Comparison of ENCODE assay signal across 14 cellular contexts in the genomic region with DNA sequence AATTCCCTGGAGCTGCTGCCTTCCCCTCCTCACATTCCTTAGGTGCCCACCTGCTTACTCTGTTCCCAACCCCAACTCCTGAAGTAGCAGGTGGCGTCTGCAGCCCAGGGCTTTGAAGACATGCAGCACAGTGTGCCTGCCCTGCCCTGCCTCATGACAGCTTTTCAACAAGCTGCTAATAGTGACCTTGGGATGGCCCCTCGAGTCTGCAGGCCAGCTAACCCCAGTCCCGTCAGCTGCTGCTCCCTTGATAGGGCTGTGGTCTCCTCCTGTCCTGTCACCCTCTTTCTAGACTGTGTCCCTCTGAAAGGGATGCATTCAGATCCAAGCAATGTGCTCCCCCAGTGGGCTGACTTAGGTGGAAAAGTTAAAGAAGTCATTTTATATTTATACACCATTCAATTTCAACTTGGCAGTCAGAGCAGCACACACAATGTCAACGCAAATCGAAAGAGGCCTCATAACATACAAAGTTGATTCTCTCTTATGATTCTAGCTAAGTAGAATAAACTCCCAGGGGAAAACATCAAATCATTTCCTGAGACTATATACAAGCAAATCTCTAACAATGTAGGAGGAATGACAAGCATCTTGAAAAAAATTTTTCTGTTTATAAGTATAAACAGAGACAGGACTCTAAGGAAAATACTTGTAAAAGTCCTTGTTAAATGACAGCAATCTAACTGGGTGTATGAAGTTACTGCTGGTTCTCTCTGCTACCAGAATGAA. TPM values are rescaled to one million over a fixed set of nuclear protein-coding genes. Genes with fewer than 3 reads are reported as not detected.
DNase-seq lines count a peak whose midpoint lies in the region; ATAC-seq and TF ChIP-seq lines count a peak whose summit lies in the region.
"Had no signal": no experiment of that assay in that cellular context is flagged by ENCODE, and none has a peak within 500 bp of the region (broad histone marks: within the 10 kb centered on the region; RNA-seq: fewer than 3 reads in every experiment).

No MANE protein-coding gene starts in this region.

- H3K4me1 ChIP-seq in lower lobe of right lung = peaks cover 32% of the 10 kb centered on the region
- H3K4me1 ChIP-seq in transverse colon = peaks cover 0 to 13% (median 3%) of the 10 kb centered on the region in 4 donors

- intact Hi-C loops in lower lobe of right lung (cut with DNase I) (no loop called here), transverse colon (cut with DNase I; ENCODE audit: low total_unique reads) (no loop called here)

- in situ Hi-C loops in transverse colon (cut with MboI; ENCODE audit: low pct_ligation_motif_present in 1 of 4, low pct_unique_long_range_greater_than_20kb in 1 of 4, low sequenced_read_pairs in 3 of 4) = no loop called here

- no peak for TF ChIP-seq CTCF in LNCaP clone FGC (IDR thresholded peaks at IDR 0.05; ENCODE audit: control insufficient read depth, extremely low read depth, insufficient read depth)
- no peak for TF ChIP-seq CTCF in fibroblast of pulmonary artery (IDR thresholded peaks at IDR 0.05; ENCODE audit: low read length, missing control alignments)
- TF ChIP-seq CTCF in lower lobe of right lung (IDR thresholded peaks at IDR 0.05) = no peak
- no peak for TF ChIP-seq CTCF in transverse colon (IDR thresholded peaks at IDR 0.05)
- no peak for TF ChIP-seq CTCF in GM10266 (IDR thresholded peaks at IDR 0.05; ENCODE audit: control insufficient read depth, insufficient read depth, low read depth, missing control alignments)

- peak; percentile 44 to 57 for ATAC-seq in lower lobe of right lung

- H3K36me3 ChIP-seq in lower lobe of right lung (no peaks in the 10 kb centered on the region), transverse colon (no peaks in the 10 kb centered on the region)
- H3K36me3 ChIP-seq: WERI-Rb-1 had no signal

- TF ChIP-seq POLR2A in transverse colon (IDR thresholded peaks at IDR 0.05) = no peak

- H3K27ac ChIP-seq in lower lobe of right lung (peak overlapping the region; percentile 76), transverse colon (peak overlapping the region in 3 of 4 donors; percentile 11 to 16 (median 13))
- H3K27ac ChIP-seq: WERI-Rb-1 had no signal

- H3K9me3 ChIP-seq in lower lobe of right lung (no peaks in the 10 kb centered on the region), transverse colon (no peaks in the 10 kb centered on the region)

- H3K27me3 ChIP-seq in lower lobe of right lung (ENCODE audit: low read depth) (no peaks in the 10 kb centered on the region), transverse colon (no peaks in the 10 kb centered on the region)

- 31 to 56% methylated on average over 2 to 5 of the region's 5 CpGs for WGBS in transverse colon (ENCODE audit: low coverage in 1 of 2), 2 donors

- no peak for TF ChIP-seq EP300 in transverse colon (IDR thresholded peaks at IDR 0.05; ENCODE audit: low read depth)

- peak; percentile 64 for DNase-seq in LNCaP clone FGC (ENCODE audit: low read depth)
- DNase-seq in fibroblast of pulmonary artery (ENCODE audit: low read depth) = peak; percentile 44
- peak; percentile 47 for DNase-seq in lower lobe of right lung
- DNase-seq in transverse colon = no peak
- no peak for DNase-seq in NCI-H524 (lab: John Stamatoyannopoulos, UW)
- no peak for DNase-seq in GM10266 (ENCODE audit: extremely low spot score)
- DNase-seq in NCI-H2227 (lab: John Stamatoyannopoulos, UW; ENCODE audit: unreplicated experiment) = no peak
- DNase-seq: activated gamma-delta T cell; midbrain; NCI-H146; NCI-H526; stimulated activated CD4-positive, alpha-beta T cell treated with anti-CD3 and anti-CD28 coated beads, Interleukin-12 subunit alpha, Interleukin-12 subunit beta, amount 100 ng/mL, for 4 hours; SW 1271; WERI-Rb-1 had no signal

- no peak overlapping the region for H3K4me3 ChIP-seq in LNCaP clone FGC (ENCODE audit: low read depth, low read length)
- no peak overlapping the region for H3K4me3 ChIP-seq in fibroblast of pulmonary artery (replicated peaks; ENCODE audit: low read depth, low read length)
- no peak overlapping the region for H3K4me3 ChIP-seq in lower lobe of right lung
- H3K4me3 ChIP-seq in transverse colon = no peak overlapping the region

RNA-seq across cellular contexts. Expression of gene ADRB2, which starts 37.9 kb away (rescaled TPM):
- 26.4 TPM for total RNA-seq in lower lobe of right lung
- total RNA-seq in transverse colon = 1 to 10 TPM in 3 of 4 donors, under 1 TPM in 1; 1.00 to 3.5 (median 1.7) TPM

Comparison
In these comparisons a context has a peak if more than half of its experiments do, and no peak if none do; other contexts are left out.
1. DNase-seq: peak in LNCaP clone FGC (single experiment), fibroblast of pulmonary artery (single experiment) and lower lobe of right lung (single experiment); none in transverse colon (single experiment), NCI-H524 (0 of 2), GM10266 (single experiment) and NCI-H2227 (single experiment).